1 cellular context compared by ENCODE assay signal in genomic region chr1:164932580-164932979, GRCh38.
TF ChIP-seq lines count a peak whose summit lies in the region.

No MANE protein-coding gene starts in this region.

TF ChIP-seq in GM23338, 12 proteins besides CTCF, POLR2A, EP300 and RAD21 (continued from another document):
- no peak for TF ChIP-seq REST (IDR thresholded peaks at IDR 0.05; ENCODE audit: unreplicated experiment)
- no peak for TF ChIP-seq STAT1 (IDR thresholded peaks at IDR 0.05; ENCODE audit: unreplicated experiment)
- TF ChIP-seq NANOG (IDR thresholded peaks at IDR 0.05; ENCODE audit: borderline replicate concordance): no peak
- TF ChIP-seq CREB1 (CRISPR knock-in tag; IDR thresholded peaks at IDR 0.05; ENCODE audit: low read depth): no peak
TF ChIP-seq in GM23338: peak in this region for 0.
